8 cellular contexts compared by ENCODE assay signal in the genomic region with DNA sequence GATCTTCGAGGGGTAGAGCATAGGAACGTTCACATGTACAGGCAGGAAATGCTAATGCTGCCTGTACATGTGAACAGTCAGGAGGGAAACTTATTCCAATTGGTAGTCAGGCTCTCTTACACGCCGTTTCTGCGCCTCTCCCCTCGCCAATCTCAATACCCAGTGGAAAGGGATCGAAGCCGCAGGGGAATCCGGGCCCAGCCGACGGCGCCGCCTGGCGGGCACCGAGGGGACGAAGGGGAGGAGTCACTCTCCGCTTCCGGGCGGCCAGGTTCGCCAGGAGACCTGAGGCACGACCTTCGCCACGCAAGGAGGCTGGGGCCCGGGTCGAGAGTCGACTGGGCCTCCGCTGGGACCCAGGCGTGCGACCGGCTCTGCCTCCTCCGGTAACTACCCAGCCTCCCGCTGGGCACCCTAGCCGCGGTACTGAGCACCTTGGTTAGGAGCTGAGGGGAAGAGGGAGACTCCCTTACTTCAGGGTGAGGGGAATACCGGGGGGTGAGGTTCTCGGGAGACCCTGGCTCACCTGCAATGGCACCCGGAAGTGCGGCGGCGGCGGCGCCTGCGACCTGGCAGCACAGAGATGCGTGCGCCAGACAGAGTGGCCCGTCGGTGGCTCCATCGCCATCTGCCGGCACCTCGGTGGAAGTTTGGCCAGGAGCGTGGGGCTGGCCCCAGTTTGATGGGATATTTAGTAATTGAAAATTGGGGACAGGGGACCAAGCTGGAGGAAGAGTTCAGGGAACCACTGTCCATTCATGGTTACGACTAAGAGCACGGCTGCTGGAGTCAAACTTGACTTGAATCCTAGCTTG. TPM values are rescaled to one million over a fixed set of nuclear protein-coding genes. Genes with fewer than 3 reads are reported as not detected.
DNase-seq lines count a peak whose midpoint lies in the region; ATAC-seq and TF ChIP-seq lines count a peak whose summit lies in the region.

A gene (minus strand): TSS at position 557 of the 815 bp plus-strand sequence. CDS start 1,026 bp downstream, outside the sequence.

- no peaks in the 10 kb centered on the region for H3K27me3 ChIP-seq in right cardiac atrium (ENCODE audit: control insufficient read depth, insufficient read depth)

- H3K27ac ChIP-seq in angular gyrus (ENCODE audit: low read depth, low read length) (peak within 1 kb of the TSS; percentile 96), right cardiac atrium (ENCODE audit: low read length) (peak within 1 kb of the TSS; percentile 92)

- TF ChIP-seq CTCF in GM13976 (IDR thresholded peaks at IDR 0.05; ENCODE audit: borderline replicate concordance, control extremely low read depth, extremely low read depth, insufficient read depth, missing control alignments): peak; percentile 96

- H3K4me1 ChIP-seq in right cardiac atrium (ENCODE audit: control insufficient read depth, insufficient read depth, low read length): no peaks in the 10 kb centered on the region

- intact Hi-C loops in right cardiac atrium (cut with DNase I): loop anchor here in 2 of 4 donors (2.0 to 5.0 kb wide), 2 partner anchors 197 to 199 kb away; a partner anchor contains a TSS

- WGBS in right cardiac atrium: under 1% methylated on average over 53 of the region's 53 CpGs

- DNase-seq in GM13976 (ENCODE audit: low spot score) (peak; percentile 91), NCI-H1436 treated with DMSO at 0.1 percent for 48 hours (lab: John Stamatoyannopoulos, UW) (peak; percentile 39), T-helper 2 cell (peak; percentile 77 to 95 (median 84)), right cardiac atrium (peak; percentile 90 to 97 (median 96)), renal cortical epithelial cell (ENCODE audit: low read depth) (peak; percentile 60), cortex of kidney (lab: John Stamatoyannopoulos, UW) (no peak)

- H3K4me3 ChIP-seq in right cardiac atrium (ENCODE audit: low read length): peak within 1 kb of the TSS; percentile 60

- ATAC-seq in HG02840 (IDR thresholded peaks at IDR 0.05; ENCODE audit: low FRiP score, unreplicated experiment) (peak; percentile 84), right cardiac atrium (peak; percentile 94 to 95)

- H3K9me3 ChIP-seq in right cardiac atrium (ENCODE audit: control insufficient read depth, low read length): no peaks in the 10 kb centered on the region

- in situ Hi-C loops in GM13976 (cut with MboI; ENCODE audit: low sequenced_read_pairs, unreplicated experiment): no loop called here

RNA-seq across cellular contexts. Expression of the gene that starts here (rescaled TPM):
- total RNA-seq in right cardiac atrium (10 to 100 TPM; 10.2 to 17.6 (median 12.7) TPM), renal cortical epithelial cell (16.5 and 30.6 TPM in 2 replicates)
- 10.0 TPM for polyA plus RNA-seq in right cardiac atrium
